ENCODE assay signal across 23 cellular contexts in the genomic region with DNA sequence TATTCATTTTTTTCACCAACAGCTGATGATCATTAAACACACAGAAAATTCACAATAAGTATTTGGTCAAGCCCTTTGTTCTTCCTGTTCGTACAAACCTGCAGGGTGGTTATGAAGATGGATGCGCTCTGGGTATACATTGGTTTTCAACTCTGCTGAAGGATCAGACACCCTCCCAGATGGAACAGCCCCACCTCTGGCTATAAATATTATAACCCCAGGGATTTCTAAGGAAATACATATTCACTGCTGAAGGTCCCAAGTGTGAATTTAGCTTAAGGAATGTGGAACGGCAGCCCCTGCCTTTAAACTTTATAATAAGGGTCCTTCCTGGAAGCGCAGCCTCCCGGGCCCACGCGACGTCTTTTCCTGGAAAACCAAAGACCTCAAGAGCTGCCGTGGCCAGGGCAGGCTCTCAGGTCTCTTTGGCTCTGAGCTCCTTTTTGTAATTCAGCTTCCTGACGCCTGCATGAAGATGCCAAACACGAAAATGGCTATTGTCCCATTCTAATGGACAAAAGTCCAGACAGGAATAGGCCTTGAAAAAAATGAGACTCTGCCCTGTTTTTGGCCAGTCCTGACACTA.
DNase-seq lines count a peak whose midpoint lies in the region; ATAC-seq, FAIRE-seq and TF ChIP-seq lines count a peak whose summit lies in the region.
"Had no signal": no experiment of that assay in that cellular context is flagged by ENCODE, and none has a peak within 500 bp of the region (broad histone marks: within the 10 kb centered on the region; RNA-seq: fewer than 3 reads in every experiment).

No MANE protein-coding gene starts in this region.

- TF ChIP-seq RAD21 in A549 (conservative IDR thresholded peaks at IDR 0.05 in 1 of 2, IDR thresholded peaks at IDR 0.05 in 1 of 2): peak in 1 of 2 experiments; percentile 17; a peak in 2 of 5 replicates

- H3K4me1 ChIP-seq in A549 (peaks cover 18% of the 10 kb centered on the region), duodenal mucosa (ENCODE audit: control insufficient read depth in 1 of 2, insufficient read depth in 2 of 2, low read length in 2 of 2) (no peaks in the 10 kb centered on the region)

- CTCF ChIA-PET in A549 (lab: Yijun Ruan, JAX): interaction anchor here (0.7 to 4.0 kb wide), 7 partner anchors 11 to 478 kb away, joined by 3 to 21 read pairs (median 3); no protein-coding TSS in a partner anchor

- no peak overlapping the region for H3K9ac ChIP-seq in duodenal mucosa (ENCODE audit: low read depth in 1 of 2, low read length in 2 of 2)

- TF ChIP-seq POLR2A in A549 (IDR thresholded peaks at IDR 0.05; ENCODE audit: low read length): no peak

- no peak for FAIRE-seq in A549 (lab: Jason Lieb, UNC)
- FAIRE-seq: GM12892 had no signal

- DNase-seq in A549 (ENCODE audit: low read depth in 1 of 2, low spot score in 1 of 2): peak; percentile 10 to 54
- peak; percentile 9 for DNase-seq in M059J (ENCODE audit: low read depth)
- DNase-seq in lung microvascular endothelial cell (ENCODE audit: low read depth in 2 of 2): peak; percentile 14 to 63
- no peak for DNase-seq in iPS-NIHi11 (ENCODE audit: low spot score)
- no peak for DNase-seq in NCI-H524 (lab: John Stamatoyannopoulos, UW)
- DNase-seq: activated CD4-positive, alpha-beta T cell treated with anti-CD3 and anti-CD28 coated beads, Interleukin-2, amount 50 U/mL, for 4 hours; CD4-positive, CD25-positive, alpha-beta regulatory T cell; central memory CD4-positive, alpha-beta T cell; DMS153; effector memory CD4-positive, alpha-beta T cell; HCEC 1CT; IMR-90; kidney glomerular epithelial cell; MG63; NCI-H1436 treated with DMSO at 0.1 percent for 48 hours; RPMI8226; stimulated activated CD4-positive, alpha-beta T cell treated with anti-CD3 and anti-CD28 coated beads, Interleukin-12 subunit alpha, Interleukin-12 subunit beta, amount 100 ng/mL, for 4 hours; stimulated activated CD8-positive, alpha-beta memory T cell treated with anti-CD3 and anti-CD28 coated beads, Interleukin-4, amount 100 ng/mL, for 48 hours; T-cell had no signal

- no peak overlapping the region for H3K4me2 ChIP-seq in A549

- peak in 1 of 2 experiments; percentile 68; a peak in 3 of 6 replicates for ATAC-seq in A549
- ATAC-seq in HG02852 (IDR thresholded peaks at IDR 0.05; ENCODE audit: unreplicated experiment): no peak
- ATAC-seq in GM18873 (IDR thresholded peaks at IDR 0.05; ENCODE audit: low FRiP score, unreplicated experiment): no peak
- ATAC-seq: T-cell had no signal

- WGBS in A549 (ENCODE audit: missing lambda C conversion rate): 76% methylated on average over 11 of the region's 11 CpGs

- TF ChIP-seq CTCF in A549 (IDR thresholded peaks at IDR 0.05): no peak

- H3K36me3 ChIP-seq in duodenal mucosa (ENCODE audit: control insufficient read depth in 1 of 2, insufficient read depth in 2 of 2, low read length in 2 of 2): no peaks in the 10 kb centered on the region
- H3K36me3 ChIP-seq: MG63 had no signal

- H3K27me3 ChIP-seq in duodenal mucosa (ENCODE audit: control insufficient read depth in 1 of 2, insufficient read depth in 2 of 2, low read length in 2 of 2): no peaks in the 10 kb centered on the region
- H3K27me3 ChIP-seq: MG63 had no signal

- H3K9me3 ChIP-seq in A549 (peaks cover 6% of the 10 kb centered on the region; the same call in 2 of the 3 replicates), duodenal mucosa (ENCODE audit: control insufficient read depth in 1 of 2, low read length in 2 of 2) (no peaks in the 10 kb centered on the region)
- H3K9me3 ChIP-seq: MG63 had no signal

- POLR2A ChIA-PET in A549 (lab: Yijun Ruan, JAX): no interaction called here

- no peak overlapping the region for H3K4me3 ChIP-seq in A549
- no peak overlapping the region for H3K4me3 ChIP-seq in duodenal mucosa (ENCODE audit: low read depth in 1 of 2, low read length in 2 of 2)
- H3K4me3 ChIP-seq: MG63 had no signal

- peak overlapping the region in 1 of 2 experiments; percentile 33; a peak in 3 of 6 replicates for H3K27ac ChIP-seq in A549
- H3K27ac ChIP-seq in duodenal mucosa (ENCODE audit: low read depth, low read length): peak overlapping the region; percentile 42

- no peak for TF ChIP-seq EP300 in A549 (IDR thresholded peaks at IDR 0.05)

TF ChIP-seq in A549, 52 proteins besides CTCF, POLR2A, EP300 and RAD21:
- TF ChIP-seq CEBPB (IDR thresholded peaks at IDR 0.05) (no peak), EHF (CRISPR knock-in tag; IDR thresholded peaks at IDR 0.05) (no peak), KDM5A (IDR thresholded peaks at IDR 0.05) (no peak), FOSL2 (IDR thresholded peaks at IDR 0.05) (no peak), FOSL2 (CRISPR knock-in tag; IDR thresholded peaks at IDR 0.05) (no peak), ZFP36 (IDR thresholded peaks at IDR 0.05; ENCODE audit: borderline replicate concordance, partially characterized antibody) (no peak), NR3C1 (IDR thresholded peaks at IDR 0.05) (no peak)

Comparison
In these comparisons a context has a peak if more than half of its experiments do, and no peak if none do; other contexts are left out.
1. DNase-seq: peak in A549 (2 of 2), M059J (single experiment) and lung microvascular endothelial cell (2 of 2); none in iPS-NIHi11 (single experiment) and NCI-H524 (0 of 2).